15 cellular contexts compared by ENCODE assay signal in genomic region chr12:32820376-32820931, GRCh38.
A peak's percentile ranks its signal among the peaks of the same experiment; 100 is the strongest.
DNase-seq lines count a peak whose midpoint lies in the region; ATAC-seq and TF ChIP-seq lines count a peak whose summit lies in the region.
"Had no signal": no experiment of that assay in that cellular context is flagged by ENCODE, and none has a peak within 500 bp of the region (broad histone marks: within the 10 kb centered on the region; RNA-seq: fewer than 3 reads in every experiment).

No MANE protein-coding gene starts in this region.

- H3K27ac ChIP-seq in right cardiac atrium (ENCODE audit: low read length) (peak overlapping the region; percentile 82), upper lobe of right lung (no peak overlapping the region), prostate gland (no peak overlapping the region)
- H3K27ac ChIP-seq: C4-2B had no signal

- H3K4me1 ChIP-seq in right cardiac atrium (ENCODE audit: control insufficient read depth, insufficient read depth, low read length) (no peaks in the 10 kb centered on the region), upper lobe of right lung (no peaks in the 10 kb centered on the region), prostate gland (replicated peaks) (no peaks in the 10 kb centered on the region)

- H3K9me3 ChIP-seq in right cardiac atrium (ENCODE audit: control insufficient read depth, low read length) (no peaks in the 10 kb centered on the region), upper lobe of right lung (no peaks in the 10 kb centered on the region), prostate gland (no peaks in the 10 kb centered on the region)

- no peaks in the 10 kb centered on the region for H3K36me3 ChIP-seq in upper lobe of right lung
- no peaks in the 10 kb centered on the region for H3K36me3 ChIP-seq in prostate gland

- intact Hi-C loops in right cardiac atrium (cut with DNase I) (loop anchor here in 1 of 4 donors (10.0 kb wide), 1 partner anchor 74 kb away; the partner anchor contains the start of gene PKP2), upper lobe of right lung (cut with DNase I) (no loop called here), prostate gland (cut with DNase I) (no loop called here)

- 78% methylated on average over 2 of the region's 2 CpGs for WGBS in right cardiac atrium
- 90% methylated on average over 2 of the region's 2 CpGs for WGBS in prostate gland

- TF ChIP-seq CTCF in upper lobe of right lung (IDR thresholded peaks at IDR 0.05) (no peak), prostate gland (IDR thresholded peaks at IDR 0.05) (no peak)

- ATAC-seq in right cardiac atrium (no peak), HG03095 (IDR thresholded peaks at IDR 0.05; ENCODE audit: unreplicated experiment) (no peak), upper lobe of right lung (no peak)

- no peak for TF ChIP-seq POLR2A in prostate gland (IDR thresholded peaks at IDR 0.05)

- H3K27me3 ChIP-seq in right cardiac atrium (ENCODE audit: control insufficient read depth, insufficient read depth) = no peaks in the 10 kb centered on the region
- H3K27me3 ChIP-seq in upper lobe of right lung = no peaks in the 10 kb centered on the region
- no peaks in the 10 kb centered on the region for H3K27me3 ChIP-seq in prostate gland (replicated peaks; ENCODE audit: insufficient read depth)

- H3K4me3 ChIP-seq in right cardiac atrium (ENCODE audit: low read length) (peak overlapping the region; percentile 9), upper lobe of right lung (no peak overlapping the region), prostate gland (no peak overlapping the region)

- DNase-seq in DMS 273 treated with DMSO at 0.1 percent for 48 hours (lab: John Stamatoyannopoulos, UW) (peak; percentile 96), NCI-H446 (lab: John Stamatoyannopoulos, UW) (peak; percentile 14 to 66), cerebellar cortex (ENCODE audit: low spot score) (peak; percentile 63), right cardiac atrium (no peak), upper lobe of right lung (no peak), NCI-H345 treated with DMSO at 0.1 percent for 48 hours (lab: John Stamatoyannopoulos, UW; ENCODE audit: unreplicated experiment) (no peak), prostate gland (ENCODE audit: low spot score) (no peak)
- DNase-seq: COR-L47, DMS53, H7, NCI-H1048, NCI-H1436 treated with DMSO at 0.1 percent for 48 hours, SIG-M5 had no signal

Comparison
In these comparisons a context has a peak if more than half of its experiments do, and no peak if none do; other contexts are left out.
1. DNase-seq: peak in DMS 273 treated with DMSO at 0.1 percent for 48 hours (single experiment), NCI-H446 (2 of 2) and cerebellar cortex (single experiment); none in right cardiac atrium (0 of 3), upper lobe of right lung (single experiment), NCI-H345 treated with DMSO at 0.1 percent for 48 hours (single experiment) and prostate gland (single experiment).